Comparison of ENCODE assay signal across 10 cellular contexts in genomic region chr9:126773004-126773607, GRCh38. TPM values are rescaled to one million over a fixed set of nuclear protein-coding genes. Genes with fewer than 3 reads are reported as not detected.
DNase-seq lines count a peak whose midpoint lies in the region; ATAC-seq, FAIRE-seq and TF ChIP-seq lines count a peak whose summit lies in the region.
"Had no signal": no experiment of that assay in that cellular context is flagged by ENCODE, and none has a peak within 500 bp of the region (broad histone marks: within the 10 kb centered on the region; RNA-seq: fewer than 3 reads in every experiment).

No MANE protein-coding gene starts in this region.

- no peak overlapping the region for H3K4me3 Mint-ChIP-seq in CD14-positive monocyte
- no peak overlapping the region for H3K4me3 Mint-ChIP-seq in activated CD8-positive, alpha-beta T cell treated with anti-CD3 and anti-CD28 coated beads for 36 hours
- no peak overlapping the region for H3K4me3 Mint-ChIP-seq in stimulated activated naive CD8-positive, alpha-beta T cell treated with anti-CD3 and anti-CD28 coated beads, Interleukin-15, amount 100 ng/mL, for 72 hours

- H3K9ac ChIP-seq in kidney (ENCODE audit: low read length in 2 of 2) = no peak overlapping the region

- DNase-seq in CD14-positive monocyte (ENCODE audit: low spot score) (no peak), HEK293T (ENCODE audit: extremely low spot score) (peak; percentile 65), kidney (no peak)
- peak; percentile 41 for DNase-seq in activated CD8-positive, alpha-beta T cell treated with anti-CD3 and anti-CD28 coated beads for 36 hours
- no peak for DNase-seq in stimulated activated naive CD8-positive, alpha-beta T cell treated with anti-CD3 and anti-CD28 coated beads, Interleukin-15, amount 100 ng/mL, for 72 hours
- DNase-seq: stimulated activated CD4-positive, alpha-beta T cell treated with anti-CD3 and anti-CD28 coated beads, Interleukin-12 subunit alpha, Interleukin-12 subunit beta, amount 100 ng/mL, for 4 hours had no signal

- no peaks in the 10 kb centered on the region for H3K9me3 ChIP-seq in kidney (ENCODE audit: control insufficient read depth in 1 of 2, low read length in 2 of 2)
- H3K9me3 ChIP-seq: SJCRH30 had no signal

- FAIRE-seq in kidney (lab: Jason Lieb, UNC) = no peak

- H3K27me3 Mint-ChIP-seq in CD14-positive monocyte (ENCODE audit: low read depth in 3 of 3) = peaks cover 5 to 36% (median 13%) of the 10 kb centered on the region in 3 donors
- H3K27me3 Mint-ChIP-seq in activated CD8-positive, alpha-beta T cell treated with anti-CD3 and anti-CD28 coated beads for 36 hours = peaks cover 13% of the 10 kb centered on the region
- H3K27me3 Mint-ChIP-seq in stimulated activated naive CD8-positive, alpha-beta T cell treated with anti-CD3 and anti-CD28 coated beads, Interleukin-15, amount 100 ng/mL, for 72 hours = peaks cover 28% of the 10 kb centered on the region

- CTCF ChIA-PET in HEK293T (lab: Yijun Ruan, JAX) = interaction anchor here (0.7 to 1.9 kb wide), 6 partner anchors 53 to 209 kb away, joined by 3 to 7 read pairs (median 3); no protein-coding TSS in a partner anchor
- CTCF ChIA-PET in activated CD8-positive, alpha-beta T cell treated with anti-CD3 and anti-CD28 coated beads for 36 hours (lab: Charles Lee) = interaction anchor here (0.6 to 4.3 kb wide), 5 partner anchors 9 to 79 kb away, joined by 3 to 50 read pairs (median 3); no protein-coding TSS in a partner anchor

- no peaks in the 10 kb centered on the region for H3K36me3 ChIP-seq in kidney (ENCODE audit: control insufficient read depth in 1 of 2, insufficient read depth in 2 of 2, low read length in 2 of 2)
- H3K36me3 ChIP-seq: SJCRH30 had no signal

- POLR2A ChIA-PET in HEK293T (lab: Yijun Ruan, JAX) = no interaction called here
- POLR2A ChIA-PET in activated CD8-positive, alpha-beta T cell treated with anti-CD3 and anti-CD28 coated beads for 36 hours (lab: Charles Lee) = no interaction called here

- no peak overlapping the region for H3K27ac Mint-ChIP-seq in CD14-positive monocyte
- H3K27ac Mint-ChIP-seq in activated CD8-positive, alpha-beta T cell treated with anti-CD3 and anti-CD28 coated beads for 36 hours = no peak overlapping the region
- no peak overlapping the region for H3K27ac Mint-ChIP-seq in stimulated activated naive CD8-positive, alpha-beta T cell treated with anti-CD3 and anti-CD28 coated beads, Interleukin-15, amount 100 ng/mL, for 72 hours

- TF ChIP-seq CTCF in CD14-positive monocyte (IDR thresholded peaks at IDR 0.05) = peak; percentile 44
- TF ChIP-seq CTCF in activated CD8-positive, alpha-beta T cell treated with anti-CD3 and anti-CD28 coated beads for 36 hours (IDR thresholded peaks at IDR 0.05) = peak; percentile 31
- TF ChIP-seq CTCF in kidney (IDR thresholded peaks at IDR 0.05; ENCODE audit: borderline replicate concordance, extremely low read depth, insufficient read depth) = peak; percentile 27

- no peaks in the 10 kb centered on the region for H3K4me1 Mint-ChIP-seq in CD14-positive monocyte
- peaks cover 2% of the 10 kb centered on the region for H3K4me1 Mint-ChIP-seq in activated CD8-positive, alpha-beta T cell treated with anti-CD3 and anti-CD28 coated beads for 36 hours (ENCODE audit: low read depth)
- H3K4me1 Mint-ChIP-seq in stimulated activated naive CD8-positive, alpha-beta T cell treated with anti-CD3 and anti-CD28 coated beads, Interleukin-15, amount 100 ng/mL, for 72 hours = peaks cover 8% of the 10 kb centered on the region

- no peak overlapping the region for H3K4me3 ChIP-seq in kidney (ENCODE audit: low read length in 2 of 2)
- H3K4me3 ChIP-seq: SJCRH30 had no signal

- peaks cover 0 to 6% (median 3%) of the 10 kb centered on the region in 7 donors for H3K9me3 Mint-ChIP-seq in CD14-positive monocyte
- peaks cover 1% of the 10 kb centered on the region for H3K9me3 Mint-ChIP-seq in activated CD8-positive, alpha-beta T cell treated with anti-CD3 and anti-CD28 coated beads for 36 hours
- H3K9me3 Mint-ChIP-seq in stimulated activated naive CD8-positive, alpha-beta T cell treated with anti-CD3 and anti-CD28 coated beads, Interleukin-15, amount 100 ng/mL, for 72 hours = no peaks in the 10 kb centered on the region

- H3K27ac ChIP-seq in kidney (ENCODE audit: low read depth in 2 of 2, low read length in 2 of 2) = no peak overlapping the region
- H3K27ac ChIP-seq: SJCRH30 had no signal

- no peaks in the 10 kb centered on the region for H3K36me3 Mint-ChIP-seq in CD14-positive monocyte
- no peaks in the 10 kb centered on the region for H3K36me3 Mint-ChIP-seq in activated CD8-positive, alpha-beta T cell treated with anti-CD3 and anti-CD28 coated beads for 36 hours (ENCODE audit: low read depth)

- intact Hi-C loops in CD14-positive monocyte (cut with micrococcal nuclease) = no loop called here
- intact Hi-C loops in activated CD8-positive, alpha-beta T cell treated with anti-CD3 and anti-CD28 coated beads for 36 hours (cut with micrococcal nuclease) = no loop called here
- intact Hi-C loops in kidney (cut with DNase I) = no loop called here

- ATAC-seq in activated CD8-positive, alpha-beta T cell treated with anti-CD3 and anti-CD28 coated beads for 36 hours = peak; percentile 53
- no peak for ATAC-seq in esophagus mucosa
- no peak for ATAC-seq in stimulated activated naive CD8-positive, alpha-beta T cell treated with anti-CD3 and anti-CD28 coated beads, Interleukin-15, amount 100 ng/mL, for 72 hours
- no peak for ATAC-seq in GM18520 (IDR thresholded peaks at IDR 0.05; ENCODE audit: unreplicated experiment)
- ATAC-seq in HG02642 (IDR thresholded peaks at IDR 0.05; ENCODE audit: poor library complexity, unreplicated experiment) = no peak

- H3K4me1 ChIP-seq in kidney (ENCODE audit: control insufficient read depth in 1 of 2, insufficient read depth in 1 of 2, low read depth in 1 of 2, low read length in 2 of 2) = no peaks in the 10 kb centered on the region
- H3K4me1 ChIP-seq: SJCRH30 had no signal

TF ChIP-seq in HEK293T, 16 proteins besides CTCF, POLR2A, EP300 and RAD21:
- no peak for TF ChIP-seq HDGF (IDR thresholded peaks at IDR 0.05; ENCODE audit: borderline replicate concordance)
- TF ChIP-seq SP1 (IDR thresholded peaks at IDR 0.05) = no peak
- no peak for TF ChIP-seq ZNF384 (IDR thresholded peaks at IDR 0.05)
- no peak for TF ChIP-seq ARNT (IDR thresholded peaks at IDR 0.05)
- no peak for TF ChIP-seq NFRKB (IDR thresholded peaks at IDR 0.05)
- no peak for TF ChIP-seq BHLHE40 (IDR thresholded peaks at IDR 0.05; ENCODE audit: borderline replicate concordance)
- no peak for TF ChIP-seq ELF4 (IDR thresholded peaks at IDR 0.05)
- TF ChIP-seq L3MBTL2 (conservative IDR thresholded peaks at IDR 0.05) = no peak
- no peak for TF ChIP-seq FOXA1 (IDR thresholded peaks at IDR 0.05)
- no peak for TF ChIP-seq SUZ12 (IDR thresholded peaks at IDR 0.05)
- no peak for TF ChIP-seq FOXM1 (IDR thresholded peaks at IDR 0.05; ENCODE audit: borderline replicate concordance)
- TF ChIP-seq LEF1 (IDR thresholded peaks at IDR 0.05; ENCODE audit: borderline replicate concordance) = no peak
- TF ChIP-seq FOXK2 (IDR thresholded peaks at IDR 0.05) = no peak
- TF ChIP-seq TARDBP (IDR thresholded peaks at IDR 0.05) = no peak
- TF ChIP-seq, protein P1, sequence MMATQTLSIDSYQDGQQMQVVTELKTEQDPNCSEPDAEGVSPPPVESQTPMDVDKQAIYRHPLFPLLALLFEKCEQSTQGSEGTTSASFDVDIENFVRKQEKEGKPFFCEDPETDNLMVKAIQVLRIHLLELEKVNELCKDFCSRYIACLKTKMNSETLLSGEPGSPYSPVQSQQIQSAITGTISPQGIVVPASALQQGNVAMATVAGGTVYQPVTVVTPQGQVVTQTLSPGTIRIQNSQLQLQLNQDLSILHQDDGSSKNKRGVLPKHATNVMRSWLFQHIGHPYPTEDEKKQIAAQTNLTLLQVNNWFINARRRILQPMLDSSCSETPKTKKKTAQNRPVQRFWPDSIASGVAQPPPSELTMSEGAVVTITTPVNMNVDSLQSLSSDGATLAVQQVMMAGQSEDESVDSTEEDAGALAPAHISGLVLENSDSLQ (IDR thresholded peaks at IDR 0.05) = no peak
- no peak for TF ChIP-seq CTBP1 (IDR thresholded peaks at IDR 0.05; ENCODE audit: borderline replicate concordance)

RNA-seq across cellular contexts. Expression of gene ZBTB43, which starts 31.7 kb away (rescaled TPM):
- polyA plus RNA-seq in CD14-positive monocyte (1 to 10 TPM; 6.1 to 6.8 TPM), kidney (ENCODE audit: insufficient read depth, low read depth, low replicate concordance) (6.6 TPM)
- total RNA-seq in activated CD8-positive, alpha-beta T cell treated with anti-CD3 and anti-CD28 coated beads for 36 hours = 10 to 100 TPM; 14.3 to 21.1 TPM
- total RNA-seq in kidney (18.8 TPM), esophagus mucosa (12.8 TPM)

Comparison
In these comparisons a context has a peak if more than half of its experiments do, and no peak if none do; other contexts are left out.
1. DNase-seq: peak in HEK293T (single experiment) and activated CD8-positive, alpha-beta T cell treated with anti-CD3 and anti-CD28 coated beads for 36 hours (single experiment); none in CD14-positive monocyte (single experiment), kidney (single experiment) and stimulated activated naive CD8-positive, alpha-beta T cell treated with anti-CD3 and anti-CD28 coated beads, Interleukin-15, amount 100 ng/mL, for 72 hours (0 of 2).
2. Peak in every context shown above with its lines, with median percentiles within 50 percentile points of each other: CTCF ChIP-seq.